ENCODE assay signal across 26 cellular contexts in the genomic region with DNA sequence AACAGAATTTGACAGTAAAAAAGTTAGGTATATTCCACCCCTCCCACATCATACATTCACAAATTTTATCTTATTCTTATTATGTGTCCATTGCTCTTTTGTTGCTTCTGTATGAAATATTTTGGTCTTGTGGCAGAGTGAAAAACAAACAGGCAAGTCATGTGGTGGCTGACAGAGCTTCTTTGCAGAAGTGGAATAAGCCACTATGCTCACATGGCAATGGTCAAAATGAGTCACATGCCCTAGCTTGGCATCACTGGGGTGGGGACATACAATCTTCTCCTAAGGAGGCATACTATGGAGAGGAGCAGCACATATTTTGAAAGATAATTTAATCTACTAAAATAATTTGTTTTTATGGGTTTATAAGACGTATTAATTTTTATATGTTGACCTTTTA. TPM values are rescaled to one million over a fixed set of nuclear protein-coding genes. Genes with fewer than 3 reads are reported as not detected.
DNase-seq lines count a peak whose midpoint lies in the region; ATAC-seq lines count a peak whose summit lies in the region.
"Had no signal": no experiment of that assay in that cellular context is flagged by ENCODE, and none has a peak within 500 bp of the region (broad histone marks: within the 10 kb centered on the region; RNA-seq: fewer than 3 reads in every experiment).

No MANE protein-coding gene starts in this region.

- POLR2A ChIA-PET in activated CD4-positive, alpha-beta memory T cell treated with anti-CD3 and anti-CD28 coated beads for 36 hours (lab: Charles Lee) = no interaction called here
- POLR2A ChIA-PET in activated CD4-positive, alpha-beta memory T cell treated with anti-CD3 and anti-CD28 coated beads, Interleukin-2, amount 10 ng/mL, durations not matched to agents 7 days and 5 days (lab: Charles Lee) = no interaction called here
- POLR2A ChIA-PET in naive thymus-derived CD4-positive, alpha-beta T cell (lab: Charles Lee) = no interaction called here

- intact Hi-C loops in activated CD4-positive, alpha-beta memory T cell treated with anti-CD3 and anti-CD28 coated beads for 36 hours (cut with micrococcal nuclease) = no loop called here
- intact Hi-C loops in naive thymus-derived CD4-positive, alpha-beta T cell (cut with micrococcal nuclease) = no loop called here

- peak; percentile 56 for ATAC-seq in HG02759 (IDR thresholded peaks at IDR 0.05; ENCODE audit: unreplicated experiment)
- peak; percentile 49 for ATAC-seq in naive thymus-derived CD4-positive, alpha-beta T cell
- ATAC-seq in HG03139 (IDR thresholded peaks at IDR 0.05; ENCODE audit: unreplicated experiment) = no peak
- ATAC-seq: HepG2, Panc1 had no signal

- H3K4me1 ChIP-seq in naive thymus-derived CD4-positive, alpha-beta T cell (ENCODE audit: control insufficient read depth in 2 of 2, insufficient read depth in 2 of 2, low read length in 2 of 2) = no peaks in the 10 kb centered on the region
- H3K4me1 ChIP-seq: ascending aorta, spleen had no signal

- peaks cover 8% of the 10 kb centered on the region for H3K27me3 Mint-ChIP-seq in activated CD4-positive, alpha-beta memory T cell treated with anti-CD3 and anti-CD28 coated beads for 36 hours
- peaks cover 20% of the 10 kb centered on the region for H3K27me3 Mint-ChIP-seq in activated CD4-positive, alpha-beta memory T cell treated with anti-CD3 and anti-CD28 coated beads, Interleukin-2, amount 10 ng/mL, durations not matched to agents 7 days and 5 days
- H3K27me3 Mint-ChIP-seq in naive thymus-derived CD4-positive, alpha-beta T cell = peaks cover 7 to 36% (median 19%) of the 10 kb centered on the region in 5 donors

- CTCF ChIA-PET in activated CD4-positive, alpha-beta memory T cell treated with anti-CD3 and anti-CD28 coated beads for 36 hours (lab: Charles Lee) = no interaction called here
- CTCF ChIA-PET in activated CD4-positive, alpha-beta memory T cell treated with anti-CD3 and anti-CD28 coated beads, Interleukin-2, amount 10 ng/mL, durations not matched to agents 7 days and 5 days (lab: Charles Lee) = no interaction called here
- CTCF ChIA-PET in naive thymus-derived CD4-positive, alpha-beta T cell (lab: Charles Lee) = no interaction called here

- H3K9me3 Mint-ChIP-seq in activated CD4-positive, alpha-beta memory T cell treated with anti-CD3 and anti-CD28 coated beads for 36 hours = no peaks in the 10 kb centered on the region
- peaks cover 2% of the 10 kb centered on the region for H3K9me3 Mint-ChIP-seq in activated CD4-positive, alpha-beta memory T cell treated with anti-CD3 and anti-CD28 coated beads, Interleukin-2, amount 10 ng/mL, durations not matched to agents 7 days and 5 days
- H3K9me3 Mint-ChIP-seq in naive thymus-derived CD4-positive, alpha-beta T cell = peaks cover 0 to 12% (median 2%) of the 10 kb centered on the region in 11 donors
- H3K9me3 Mint-ChIP-seq: stimulated activated naive CD8-positive, alpha-beta T cell treated with anti-CD3 and anti-CD28 coated beads, Interleukin-15, Interleukin-2, amounts not matched to agents 100 ng/mL and 50 ng/mL, for 24 hours had no signal

- H3K4me3 Mint-ChIP-seq in activated CD4-positive, alpha-beta memory T cell treated with anti-CD3 and anti-CD28 coated beads for 36 hours = no peak overlapping the region
- no peak overlapping the region for H3K4me3 Mint-ChIP-seq in activated CD4-positive, alpha-beta memory T cell treated with anti-CD3 and anti-CD28 coated beads, Interleukin-2, amount 10 ng/mL, durations not matched to agents 7 days and 5 days
- H3K4me3 Mint-ChIP-seq in naive thymus-derived CD4-positive, alpha-beta T cell = no peak overlapping the region
- H3K4me3 Mint-ChIP-seq: mesothelial cell of epicardium; neural crest cell; stimulated activated naive CD8-positive, alpha-beta T cell treated with anti-CD3 and anti-CD28 coated beads, Interleukin-15, Interleukin-2, amounts not matched to agents 100 ng/mL and 50 ng/mL, for 24 hours had no signal

- no peaks in the 10 kb centered on the region for H3K9me3 ChIP-seq in naive thymus-derived CD4-positive, alpha-beta T cell (ENCODE audit: control insufficient read depth in 2 of 3, low read length in 3 of 3)
- H3K9me3 ChIP-seq: ascending aorta, SK-N-SH, spleen had no signal

- H3K27ac Mint-ChIP-seq in activated CD4-positive, alpha-beta memory T cell treated with anti-CD3 and anti-CD28 coated beads for 36 hours = no peak overlapping the region
- no peak overlapping the region for H3K27ac Mint-ChIP-seq in activated CD4-positive, alpha-beta memory T cell treated with anti-CD3 and anti-CD28 coated beads, Interleukin-2, amount 10 ng/mL, durations not matched to agents 7 days and 5 days
- H3K27ac Mint-ChIP-seq in naive thymus-derived CD4-positive, alpha-beta T cell = no peak overlapping the region
- H3K27ac Mint-ChIP-seq: mesothelial cell of epicardium; stimulated activated naive CD8-positive, alpha-beta T cell treated with anti-CD3 and anti-CD28 coated beads, Interleukin-15, Interleukin-2, amounts not matched to agents 100 ng/mL and 50 ng/mL, for 24 hours had no signal

- DNase-seq in activated CD4-positive, alpha-beta memory T cell treated with anti-CD3 and anti-CD28 coated beads for 36 hours = peak; percentile 10
- DNase-seq in activated CD4-positive, alpha-beta memory T cell treated with anti-CD3 and anti-CD28 coated beads, Interleukin-2, amount 10 ng/mL, durations not matched to agents 7 days and 5 days = no peak
- DNase-seq in OCI-M1 (lab: John Stamatoyannopoulos, UW) (peak; percentile 3), SW480 (ENCODE audit: low spot score) (no peak), RPMI8226 (no peak)
- no peak for DNase-seq in naive thymus-derived CD4-positive, alpha-beta T cell
- DNase-seq: activated gamma-delta T cell, DMS 273 treated with DMSO at 0.1 percent for 48 hours, GF-D8, H7, NCI-H1048, NCI-H2107, NCI-H526, SK-N-SH, spleen had no signal

- peaks cover 0 to 3% of the 10 kb centered on the region in 2 donors for H3K27me3 ChIP-seq in naive thymus-derived CD4-positive, alpha-beta T cell (ENCODE audit: control insufficient read depth in 2 of 2, insufficient read depth in 2 of 2, low read length in 2 of 2)
- H3K27me3 ChIP-seq: ascending aorta, BLaER1 had no signal

- H3K36me3 ChIP-seq in naive thymus-derived CD4-positive, alpha-beta T cell (ENCODE audit: control insufficient read depth in 2 of 3, insufficient read depth in 3 of 3, low read length in 3 of 3) = no peaks in the 10 kb centered on the region
- H3K36me3 ChIP-seq: ascending aorta, BLaER1, spleen had no signal

- no peaks in the 10 kb centered on the region for H3K36me3 Mint-ChIP-seq in activated CD4-positive, alpha-beta memory T cell treated with anti-CD3 and anti-CD28 coated beads for 36 hours
- H3K36me3 Mint-ChIP-seq in activated CD4-positive, alpha-beta memory T cell treated with anti-CD3 and anti-CD28 coated beads, Interleukin-2, amount 10 ng/mL, durations not matched to agents 7 days and 5 days (ENCODE audit: low read depth) = no peaks in the 10 kb centered on the region
- H3K36me3 Mint-ChIP-seq in naive thymus-derived CD4-positive, alpha-beta T cell = no peaks in the 10 kb centered on the region
- H3K36me3 Mint-ChIP-seq: mesothelial cell of epicardium had no signal

- H3K27ac ChIP-seq in naive thymus-derived CD4-positive, alpha-beta T cell (ENCODE audit: low read depth, low read length) = no peak overlapping the region
- H3K27ac ChIP-seq: ascending aorta, BLaER1, spleen had no signal

- H3K4me1 Mint-ChIP-seq in activated CD4-positive, alpha-beta memory T cell treated with anti-CD3 and anti-CD28 coated beads for 36 hours (ENCODE audit: low read depth) = no peaks in the 10 kb centered on the region
- H3K4me1 Mint-ChIP-seq in activated CD4-positive, alpha-beta memory T cell treated with anti-CD3 and anti-CD28 coated beads, Interleukin-2, amount 10 ng/mL, durations not matched to agents 7 days and 5 days = peaks cover 2% of the 10 kb centered on the region
- peaks cover 0 to 7% (median 0%) of the 10 kb centered on the region in 7 donors for H3K4me1 Mint-ChIP-seq in naive thymus-derived CD4-positive, alpha-beta T cell
- H3K4me1 Mint-ChIP-seq: mesothelial cell of epicardium, neural crest cell had no signal

- H3K4me3 ChIP-seq in naive thymus-derived CD4-positive, alpha-beta T cell (ENCODE audit: low read length) = no peak overlapping the region
- H3K4me3 ChIP-seq: ascending aorta, BLaER1, spleen had no signal

RNA-seq across cellular contexts. Expression of gene CMA1, which starts 27.7 kb away (rescaled TPM):
- total RNA-seq in activated CD4-positive, alpha-beta memory T cell treated with anti-CD3 and anti-CD28 coated beads for 36 hours = not detected
- total RNA-seq in activated CD4-positive, alpha-beta memory T cell treated with anti-CD3 and anti-CD28 coated beads, Interleukin-2, amount 10 ng/mL, durations not matched to agents 7 days and 5 days = not detected
- total RNA-seq in naive thymus-derived CD4-positive, alpha-beta T cell = under 1 TPM in 1 of 5 experiments, not detected in 4; 0.56 TPM
- polyA plus RNA-seq in naive thymus-derived CD4-positive, alpha-beta T cell = not detected
- total RNA-seq: ascending aorta, fibroblast of villous mesenchyme, H7, HepG2, mesothelial cell of epicardium, neural crest cell, pulmonary artery endothelial cell, spleen had no signal
- polyA plus RNA-seq: HepG2, SK-N-SH had no signal

RNA-seq across cellular contexts. Expression of gene CTSG, which starts 40.3 kb away (rescaled TPM):
- not detected for total RNA-seq in activated CD4-positive, alpha-beta memory T cell treated with anti-CD3 and anti-CD28 coated beads for 36 hours
- total RNA-seq in activated CD4-positive, alpha-beta memory T cell treated with anti-CD3 and anti-CD28 coated beads, Interleukin-2, amount 10 ng/mL, durations not matched to agents 7 days and 5 days = 1 to 10 TPM in 1 of 2 experiments, under 1 TPM in 1; 0.93 to 1.1 TPM
- total RNA-seq in naive thymus-derived CD4-positive, alpha-beta T cell = 1 to 10 TPM in 1 of 5 experiments, not detected in 4; 7.6 TPM
- not detected for polyA plus RNA-seq in naive thymus-derived CD4-positive, alpha-beta T cell
- total RNA-seq: ascending aorta, fibroblast of villous mesenchyme, HepG2, mesothelial cell of epicardium, neural crest cell, pulmonary artery endothelial cell had no signal
- polyA plus RNA-seq: HepG2, SK-N-SH had no signal

Comparison
In these comparisons a context has a peak if more than half of its experiments do, and no peak if none do; other contexts are left out.
1. DNase-seq: peak in activated CD4-positive, alpha-beta memory T cell treated with anti-CD3 and anti-CD28 coated beads for 36 hours (single experiment) and OCI-M1 (single experiment); none in activated CD4-positive, alpha-beta memory T cell treated with anti-CD3 and anti-CD28 coated beads, Interleukin-2, amount 10 ng/mL, durations not matched to agents 7 days and 5 days (single experiment), naive thymus-derived CD4-positive, alpha-beta T cell (0 of 9), SW480 (single experiment) and RPMI8226 (single experiment).